ENCODE assay signal across 1 cellular context in the genomic region with DNA sequence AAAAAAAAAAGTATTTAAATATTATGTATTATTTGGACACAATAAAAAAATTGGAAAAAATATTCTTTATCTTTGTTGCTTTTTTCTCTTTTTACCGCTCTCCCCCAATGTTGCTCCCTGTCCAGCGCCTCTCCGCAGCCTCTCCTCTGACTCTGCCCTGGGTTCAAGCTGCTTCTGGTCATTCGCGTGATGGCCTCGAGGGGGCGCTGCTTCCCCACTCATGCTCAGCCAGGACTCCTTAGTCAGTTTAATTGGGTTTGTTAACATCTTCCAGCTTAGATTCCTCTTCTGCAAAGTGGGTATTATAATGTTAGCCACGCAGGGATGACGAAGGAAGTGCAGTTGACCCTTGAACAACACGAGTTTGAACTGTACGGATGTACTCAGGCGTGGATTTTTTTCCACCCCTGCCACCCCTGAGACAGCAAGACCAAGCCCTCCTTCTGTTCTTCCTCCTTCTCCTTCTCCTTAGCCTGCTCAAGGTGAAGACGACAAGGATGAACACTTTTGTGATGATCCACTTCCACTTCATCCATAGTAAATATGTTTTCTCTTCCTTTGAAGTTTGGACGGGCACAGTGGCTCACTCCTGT.
TF ChIP-seq lines count a peak whose summit lies in the region.

No MANE protein-coding gene starts in this region.

TF ChIP-seq in HCT116, 20 proteins besides CTCF, POLR2A, EP300 and RAD21 (continued from another document):
- TF ChIP-seq CBX3 (IDR thresholded peaks at IDR 0.05; ENCODE audit: low read depth) (no peak), POLR2AphosphoS5 (IDR thresholded peaks at IDR 0.05; ENCODE audit: low read depth, low read length) (no peak), YY1 (IDR thresholded peaks at IDR 0.05; ENCODE audit: extremely low read depth, insufficient replicate concordance, low read depth, low read length) (no peak), ZFX (IDR thresholded peaks at IDR 0.05) (no peak)
- TF ChIP-seq, protein P1, sequence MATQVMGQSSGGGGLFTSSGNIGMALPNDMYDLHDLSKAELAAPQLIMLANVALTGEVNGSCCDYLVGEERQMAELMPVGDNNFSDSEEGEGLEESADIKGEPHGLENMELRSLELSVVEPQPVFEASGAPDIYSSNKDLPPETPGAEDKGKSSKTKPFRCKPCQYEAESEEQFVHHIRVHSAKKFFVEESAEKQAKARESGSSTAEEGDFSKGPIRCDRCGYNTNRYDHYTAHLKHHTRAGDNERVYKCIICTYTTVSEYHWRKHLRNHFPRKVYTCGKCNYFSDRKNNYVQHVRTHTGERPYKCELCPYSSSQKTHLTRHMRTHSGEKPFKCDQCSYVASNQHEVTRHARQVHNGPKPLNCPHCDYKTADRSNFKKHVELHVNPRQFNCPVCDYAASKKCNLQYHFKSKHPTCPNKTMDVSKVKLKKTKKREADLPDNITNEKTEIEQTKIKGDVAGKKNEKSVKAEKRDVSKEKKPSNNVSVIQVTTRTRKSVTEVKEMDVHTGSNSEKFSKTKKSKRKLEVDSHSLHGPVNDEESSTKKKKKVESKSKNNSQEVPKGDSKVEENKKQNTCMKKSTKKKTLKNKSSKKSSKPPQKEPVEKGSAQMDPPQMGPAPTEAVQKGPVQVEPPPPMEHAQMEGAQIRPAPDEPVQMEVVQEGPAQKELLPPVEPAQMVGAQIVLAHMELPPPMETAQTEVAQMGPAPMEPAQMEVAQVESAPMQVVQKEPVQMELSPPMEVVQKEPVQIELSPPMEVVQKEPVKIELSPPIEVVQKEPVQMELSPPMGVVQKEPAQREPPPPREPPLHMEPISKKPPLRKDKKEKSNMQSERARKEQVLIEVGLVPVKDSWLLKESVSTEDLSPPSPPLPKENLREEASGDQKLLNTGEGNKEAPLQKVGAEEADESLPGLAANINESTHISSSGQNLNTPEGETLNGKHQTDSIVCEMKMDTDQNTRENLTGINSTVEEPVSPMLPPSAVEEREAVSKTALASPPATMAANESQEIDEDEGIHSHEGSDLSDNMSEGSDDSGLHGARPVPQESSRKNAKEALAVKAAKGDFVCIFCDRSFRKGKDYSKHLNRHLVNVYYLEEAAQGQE (IDR thresholded peaks at IDR 0.05; ENCODE audit: low read depth): no peak
